Comparison of ENCODE assay signal across 14 cellular contexts in genomic region chr1:90724926-90725325, GRCh38. TPM values are rescaled to one million over a fixed set of nuclear protein-coding genes. Genes with fewer than 3 reads are reported as not detected.
DNase-seq lines count a peak whose midpoint lies in the region; FAIRE-seq and TF ChIP-seq lines count a peak whose summit lies in the region.
"Had no signal": no experiment of that assay in that cellular context is flagged by ENCODE, and none has a peak within 500 bp of the region (broad histone marks: within the 10 kb centered on the region; RNA-seq: fewer than 3 reads in every experiment).

No MANE protein-coding gene starts in this region.

- H4K8ac ChIP-seq in H9 (replicated peaks; ENCODE audit: insufficient read length, low read depth, low read length) = no peak overlapping the region

- peaks cover 62 to 74% of the 10 kb centered on the region in 2 experiments for H3K4me1 Mint-ChIP-seq in H9
- peaks cover 55% of the 10 kb centered on the region for H3K4me1 Mint-ChIP-seq in neural progenitor cell

- H4K20me1 ChIP-seq in H9 (ENCODE audit: control insufficient read depth, insufficient read depth, insufficient read length) (no peaks in the 10 kb centered on the region), neural progenitor cell (ENCODE audit: low read depth) (peaks cover 89% of the 10 kb centered on the region)

- H4K5ac ChIP-seq in H9 (ENCODE audit: insufficient read length, low read depth, low read length) = no peak overlapping the region

- H3K27me3 Mint-ChIP-seq in H9 (ENCODE audit: low read depth) (peaks cover 100% of the 10 kb centered on the region), neural progenitor cell (ENCODE audit: insufficient read depth, low read depth) (peaks cover 85% of the 10 kb centered on the region)

- no peak overlapping the region for H2BK120ac ChIP-seq in H9 (ENCODE audit: low read depth, low read length, poor library complexity, severe bottlenecking)

- no peaks in the 10 kb centered on the region for H3K36me3 Mint-ChIP-seq in H9 (ENCODE audit: insufficient read depth in 1 of 3, low read depth in 3 of 3)
- no peaks in the 10 kb centered on the region for H3K36me3 Mint-ChIP-seq in neural progenitor cell

- no peaks in the 10 kb centered on the region for H3K9me3 ChIP-seq in H9 (ENCODE audit: control insufficient read depth, low read depth, low read length)
- no peaks in the 10 kb centered on the region for H3K9me3 ChIP-seq in neural progenitor cell (ENCODE audit: low read depth)

- H3K4me2 ChIP-seq in H9 (ENCODE audit: insufficient read depth, insufficient read length, low read length) (peak overlapping the region; percentile 38), neural progenitor cell (peak overlapping the region; percentile 82)

- H3K79me2 ChIP-seq in H9 (ENCODE audit: insufficient read depth, low read length) = no peaks in the 10 kb centered on the region
- H3K79me2 ChIP-seq in neural progenitor cell (ENCODE audit: low read depth) = no peaks in the 10 kb centered on the region

- no peak overlapping the region for H3K18ac ChIP-seq in H9 (ENCODE audit: insufficient read length, low read depth, low read length)

- H3K79me1 ChIP-seq in H9 (ENCODE audit: insufficient read depth, low read depth, low read length, poor library complexity, severe bottlenecking) = no peaks in the 10 kb centered on the region

- no CpG with 5 or more reads among the region's 28 CpGs for WGBS in H9 (ENCODE audit: extremely low coverage, insufficient read length, low lambda C conversion rate)

- H3K23ac ChIP-seq in H9 (ENCODE audit: insufficient read length, low read depth, low read length) = no peak overlapping the region

- peaks cover 88% of the 10 kb centered on the region for H3K27me3 ChIP-seq in H9 (ENCODE audit: insufficient read depth, low read length)
- peaks cover 100% of the 10 kb centered on the region for H3K27me3 ChIP-seq in neural progenitor cell

- POLR2A ChIA-PET in HEK293T (lab: Yijun Ruan, JAX) = no interaction called here

- H4K91ac ChIP-seq in H9 (ENCODE audit: insufficient read length, low read depth, low read length) = no peak overlapping the region

- no peak overlapping the region for H3K27ac ChIP-seq in H9 (ENCODE audit: insufficient read length, low read depth, low read length)
- H3K27ac ChIP-seq in coronary artery = no peak overlapping the region
- H3K27ac ChIP-seq in neural progenitor cell = no peak overlapping the region
- H3K27ac ChIP-seq: 22Rv1 had no signal

- no peak for FAIRE-seq in D721Med (lab: Jason Lieb, UNC)

- no peak overlapping the region for H2BK20ac ChIP-seq in H9 (ENCODE audit: low read depth, low read length, poor library complexity, severe bottlenecking)

- DNase-seq in DMS 273 (lab: John Stamatoyannopoulos, UW; ENCODE audit: unreplicated experiment) (peak; percentile 49), DMS 273 treated with DMSO at 0.1 percent for 48 hours (lab: John Stamatoyannopoulos, UW) (no peak), H9 (peak; percentile 49), coronary artery (ENCODE audit: low spot score) (no peak), neural progenitor cell (ENCODE audit: low spot score) (peak; percentile 45), HEK293T (ENCODE audit: extremely low spot score) (no peak), D721Med (ENCODE audit: insufficient read length, low spot score) (no peak), NCI-H2081 treated with DMSO at 0.1 percent for 48 hours (lab: John Stamatoyannopoulos, UW) (no peak)
- DNase-seq: activated CD8-positive, alpha-beta memory T cell treated with anti-CD3 and anti-CD28 coated beads, Interleukin-2, amount 50 U/mL, for 4 hours; cerebellar nuclear complex; DND-41; NCI-H82; SW 1271 had no signal

- no peak overlapping the region for H2AFZ ChIP-seq in H9 (ENCODE audit: low read length)
- peak overlapping the region; percentile 44 for H2AFZ ChIP-seq in neural progenitor cell (replicated peaks)

- no peaks in the 10 kb centered on the region for H3K36me3 ChIP-seq in neural progenitor cell

- no peak overlapping the region for H2BK15ac ChIP-seq in H9 (ENCODE audit: low read depth, low read length)

- H3K4me3 Mint-ChIP-seq in H9 (peak overlapping the region; percentile 53 to 79), neural progenitor cell (peak overlapping the region; percentile 86)

- no peak overlapping the region for H3K27ac Mint-ChIP-seq in H9
- no peak overlapping the region for H3K27ac Mint-ChIP-seq in neural progenitor cell

- TF ChIP-seq CTCF in H9 (conservative IDR thresholded peaks at IDR 0.05) = no peak
- no peak for TF ChIP-seq CTCF in coronary artery (IDR thresholded peaks at IDR 0.05)
- no peak for TF ChIP-seq CTCF in neural progenitor cell (IDR thresholded peaks at IDR 0.05)
- no peak for TF ChIP-seq CTCF in D721Med (IDR thresholded peaks at IDR 0.05; ENCODE audit: insufficient read depth, missing control alignments)

- H3K9me3 Mint-ChIP-seq in H9 (peaks cover 7 to 11% of the 10 kb centered on the region in 2 experiments; a peak in 3 of 5 replicates), neural progenitor cell (no peaks in the 10 kb centered on the region)

- no peak overlapping the region for H2BK5ac ChIP-seq in H9 (ENCODE audit: insufficient read length, low read length)

- no peak overlapping the region for H2BK12ac ChIP-seq in H9 (ENCODE audit: insufficient read length, low read depth, low read length)

- H3K4me3 ChIP-seq in coronary artery = peak overlapping the region; percentile 62
- peak overlapping the region; percentile 40 for H3K4me3 ChIP-seq in neural progenitor cell

- no peak overlapping the region for H3K4ac ChIP-seq in H9 (ENCODE audit: low read depth, low read length)

- peaks cover 30% of the 10 kb centered on the region for H3F3A ChIP-seq in neural progenitor cell (ENCODE audit: low read depth)

- no peak overlapping the region for H3K56ac ChIP-seq in H9 (ENCODE audit: insufficient read length, low read depth, low read length)

- peaks cover 2% of the 10 kb centered on the region; the same call in 1 of the 2 replicates for H3K4me1 ChIP-seq in H9 (ENCODE audit: insufficient read depth, low read length)
- H3K4me1 ChIP-seq in neural progenitor cell = peaks cover 35% of the 10 kb centered on the region

- H3T11ph ChIP-seq in H9 (ENCODE audit: low read length) = no peak overlapping the region

- CTCF ChIA-PET in HEK293T (lab: Yijun Ruan, JAX) = no interaction called here

- H3K9ac ChIP-seq in H9 (ENCODE audit: extremely low read depth, insufficient read length, low read length) (no peak overlapping the region), neural progenitor cell (no peak overlapping the region)

- H2AK5ac ChIP-seq in H9 (ENCODE audit: insufficient read length, low read length) = no peak overlapping the region

- peaks cover 26% of the 10 kb centered on the region for H3K23me2 ChIP-seq in H9 (ENCODE audit: insufficient read length, low read depth, low read length, poor library complexity, severe bottlenecking)

- H3K14ac ChIP-seq in H9 (ENCODE audit: insufficient read depth, low read length) = no peak overlapping the region

TF ChIP-seq in HEK293T, 16 proteins besides CTCF, POLR2A, EP300 and RAD21:
- no peak for TF ChIP-seq FOXA1 (IDR thresholded peaks at IDR 0.05)
- TF ChIP-seq FOXM1 (IDR thresholded peaks at IDR 0.05; ENCODE audit: borderline replicate concordance) = no peak
- TF ChIP-seq ARNT (IDR thresholded peaks at IDR 0.05) = no peak
- no peak for TF ChIP-seq NFRKB (IDR thresholded peaks at IDR 0.05)
- TF ChIP-seq L3MBTL2 (conservative IDR thresholded peaks at IDR 0.05) = no peak
- TF ChIP-seq SUZ12 (IDR thresholded peaks at IDR 0.05) = no peak
- no peak for TF ChIP-seq SP1 (IDR thresholded peaks at IDR 0.05)
- TF ChIP-seq BHLHE40 (IDR thresholded peaks at IDR 0.05; ENCODE audit: borderline replicate concordance) = no peak
- no peak for TF ChIP-seq ZNF384 (IDR thresholded peaks at IDR 0.05)
- no peak for TF ChIP-seq CTBP1 (IDR thresholded peaks at IDR 0.05; ENCODE audit: borderline replicate concordance)
- TF ChIP-seq LEF1 (IDR thresholded peaks at IDR 0.05; ENCODE audit: borderline replicate concordance) = no peak
- TF ChIP-seq PKNOX1 (IDR thresholded peaks at IDR 0.05) = no peak
- no peak for TF ChIP-seq TARDBP (IDR thresholded peaks at IDR 0.05)
- no peak for TF ChIP-seq ELF4 (IDR thresholded peaks at IDR 0.05)
- no peak for TF ChIP-seq FOXK2 (IDR thresholded peaks at IDR 0.05)
- no peak for TF ChIP-seq HDGF (IDR thresholded peaks at IDR 0.05; ENCODE audit: borderline replicate concordance)
TF ChIP-seq in HEK293T: peak in this region for 0.

RNA-seq across cellular contexts. Expression of gene BARHL2, which starts 7.8 kb away (rescaled TPM):
- not detected in 2 replicates for total RNA-seq in H9 (2021)
- total RNA-seq in neural progenitor cell (ENCODE audit: low replicate concordance) = not detected in 2 replicates

Comparison
In these comparisons a context has a peak if more than half of its experiments do, and no peak if none do; other contexts are left out.
1. DNase-seq: peak in DMS 273 (single experiment), H9 (single experiment) and neural progenitor cell (single experiment); none in DMS 273 treated with DMSO at 0.1 percent for 48 hours (single experiment), coronary artery (single experiment), HEK293T (single experiment), D721Med (single experiment) and NCI-H2081 treated with DMSO at 0.1 percent for 48 hours (single experiment).